20 cellular contexts compared by ENCODE assay signal in genomic region chr1:31387612-31388011, GRCh38. TPM values are rescaled to one million over a fixed set of nuclear protein-coding genes. Genes with fewer than 3 reads are reported as not detected.
"Had no signal": no experiment of that assay in that cellular context is flagged by ENCODE, and none has a peak within 500 bp of the region (broad histone marks: within the 10 kb centered on the region; RNA-seq: fewer than 3 reads in every experiment).

No MANE protein-coding gene starts in this region.

- ATAC-seq: activated CD8-positive, alpha-beta T cell treated with anti-CD3 and anti-CD28 coated beads for 36 hours; body of pancreas; WTC11 had no signal

- H3K36me3 ChIP-seq: right atrium auricular region, tibial artery had no signal

- H3K4me3 Mint-ChIP-seq: activated CD8-positive, alpha-beta T cell treated with anti-CD3 and anti-CD28 coated beads for 36 hours; central memory CD8-positive, alpha-beta T cell; natural killer cell treated with Interleukin-12 subunit alpha and Interleukin-12 subunit beta and Interleukin-15 and Interleukin-18, amount 100 ng/mL, for 72 hours; WTC11 had no signal

- H3K27me3 ChIP-seq: body of pancreas, right atrium auricular region, tibial artery had no signal

- DNase-seq: activated CD4-positive, alpha-beta T cell treated with anti-CD3 and anti-CD28 coated beads for 48 hours; activated CD8-positive, alpha-beta T cell treated with anti-CD3 and anti-CD28 coated beads for 36 hours; activated gamma-delta T cell; activated T-cell treated with anti-CD3 and anti-CD28 coated beads, Interleukin-2, amount 50 U/mL, for 48 hours; amniotic stem cell; body of pancreas; dermis blood vessel endothelial cell; mesendoderm; occipital lobe; small intestine; stimulated activated CD4-positive, alpha-beta T cell treated with anti-CD3 and anti-CD28 coated beads, Interleukin-4, amount 100 ng/mL, for 24 hours; stimulated activated naive CD4-positive, alpha-beta T cell; tibial artery had no signal

- H3K4me3 ChIP-seq: body of pancreas, right atrium auricular region, tibial artery had no signal

- H3K9me3 Mint-ChIP-seq: activated CD8-positive, alpha-beta T cell treated with anti-CD3 and anti-CD28 coated beads for 36 hours; activated naive CD4-positive, alpha-beta T cell treated with anti-CD3 and anti-CD28 coated beads, Interleukin-2, amount 50 U/mL, for 72 hours; central memory CD8-positive, alpha-beta T cell; natural killer cell treated with Interleukin-12 subunit alpha and Interleukin-12 subunit beta and Interleukin-15 and Interleukin-18, amount 100 ng/mL, for 72 hours; WTC11 had no signal

- H3K27ac Mint-ChIP-seq: activated CD8-positive, alpha-beta T cell treated with anti-CD3 and anti-CD28 coated beads for 36 hours; WTC11 had no signal

- H3K9me3 ChIP-seq: body of pancreas, right atrium auricular region, tibial artery had no signal

- H3K4me1 ChIP-seq: body of pancreas, tibial artery had no signal

- FAIRE-seq: small intestine, TTC549 had no signal

- H3K36me3 Mint-ChIP-seq: activated naive CD4-positive, alpha-beta T cell treated with anti-CD3 and anti-CD28 coated beads, Interleukin-2, amount 50 U/mL, for 72 hours; natural killer cell treated with Interleukin-12 subunit alpha and Interleukin-12 subunit beta and Interleukin-15 and Interleukin-18, amount 100 ng/mL, for 72 hours; WTC11 had no signal

- H3K27ac ChIP-seq: body of pancreas, right atrium auricular region, tibial artery had no signal

- H3K4me1 Mint-ChIP-seq: central memory CD8-positive, alpha-beta T cell had no signal

RNA-seq across cellular contexts. Expression of gene FABP3, which starts 14.7 kb away (rescaled TPM):
- total RNA-seq: activated naive CD4-positive, alpha-beta T cell treated with anti-CD3 and anti-CD28 coated beads, Interleukin-2, amount 50 U/mL, for 72 hours; natural killer cell treated with Interleukin-12 subunit alpha and Interleukin-12 subunit beta and Interleukin-15 and Interleukin-18, amount 100 ng/mL, for 72 hours; T-helper 2 cell treated with Interferon-gamma antibody and Interleukin-4, amounts not matched to agents 100 ng/mL and 5 ng/mL, for 36 hours had no signal

RNA-seq across cellular contexts. Expression of gene SERINC2, which starts 25.4 kb away (rescaled TPM):
- total RNA-seq: T-helper 2 cell treated with Interferon-gamma antibody and Interleukin-4, amounts not matched to agents 100 ng/mL and 5 ng/mL, for 36 hours had no signal
